Comparison of ENCODE assay signal across 28 cellular contexts in genomic region chr5:173851595-173852248, GRCh38.
"Had no signal": no experiment of that assay in that cellular context is flagged by ENCODE, and none has a peak within 500 bp of the region (broad histone marks: within the 10 kb centered on the region; RNA-seq: fewer than 3 reads in every experiment).

No MANE protein-coding gene starts in this region.

- DNase-seq: activated B cell treated with CpG ODN at 0.5 μM for 24 hours; activated CD4-positive, alpha-beta T cell treated with anti-CD3 and anti-CD28 coated beads for 1 hour; activated CD4-positive, alpha-beta T cell treated with anti-CD3 and anti-CD28 coated beads, Interleukin-2, amount 10 ng/mL, durations not matched to agents 24 days and 14 days; activated CD4-positive, alpha-beta T cell treated with anti-CD3 and anti-CD28 coated beads, Interleukin-2, amount 50 U/mL, for 48 hours; activated CD8-positive, alpha-beta memory T cell treated with anti-CD3 and anti-CD28 coated beads for 24 hours; activated gamma-delta T cell; activated naive CD4-positive, alpha-beta T cell treated with anti-CD3 and anti-CD28 coated beads for 36 hours; activated T-cell treated with anti-CD3 and anti-CD28 coated beads, Interleukin-2, amount 50 U/mL, for 4 hours; amygdala; brain microvascular endothelial cell; Karpas-422; MM.1S; NCI-H1105; NCI-H1436; NCI-H1694 treated with DMSO at 0.1 percent for 48 hours; NCI-H2081; NCI-H446; NCI-H524; PC-3; SHP77; SW 1271 had no signal

- H3K4me3 Mint-ChIP-seq: activated B cell treated with CpG ODN at 0.5 μM for 24 hours; activated CD4-positive, alpha-beta T cell treated with anti-CD3 and anti-CD28 coated beads, Interleukin-2, amount 10 ng/mL, durations not matched to agents 24 days and 14 days; activated naive CD4-positive, alpha-beta T cell treated with anti-CD3 and anti-CD28 coated beads for 36 hours; activated naive CD8-positive, alpha-beta T cell; activated T-cell treated with anti-CD3 and anti-CD28 coated beads, Interleukin-2, amount 50 U/mL, for 4 hours; T-helper 1 cell treated with Interleukin-12 subunit alpha and Interleukin-12 subunit beta and Interleukin-4 antibody, amounts not matched to agents 30 μg/mL and 1 μg/mL, for 36 hours had no signal

- H3K4me1 ChIP-seq: SJSA1 had no signal

- H3K36me3 Mint-ChIP-seq: activated naive CD8-positive, alpha-beta T cell had no signal

- H3K4me3 ChIP-seq: cardiac muscle cell, SJSA1 had no signal

- H3K27ac Mint-ChIP-seq: activated B cell treated with CpG ODN at 0.5 μM for 24 hours; activated CD4-positive, alpha-beta T cell treated with anti-CD3 and anti-CD28 coated beads, Interleukin-2, amount 10 ng/mL, durations not matched to agents 24 days and 14 days; activated naive CD4-positive, alpha-beta T cell treated with anti-CD3 and anti-CD28 coated beads for 36 hours; activated naive CD8-positive, alpha-beta T cell; T-helper 1 cell treated with Interleukin-12 subunit alpha and Interleukin-12 subunit beta and Interleukin-4 antibody, amounts not matched to agents 30 μg/mL and 1 μg/mL, for 36 hours had no signal

- FAIRE-seq: astrocyte, RCC 7860 had no signal

- ATAC-seq: activated T-cell treated with anti-CD3 and anti-CD28 coated beads, Interleukin-2, amount 50 U/mL, for 4 hours; PC-3; SK-N-SH treated with all-trans-retinoic acid at 6 μM for 48 hours had no signal

- H3K36me3 ChIP-seq: brain microvascular endothelial cell, cardiac muscle cell, SJSA1 had no signal

- H3K27me3 ChIP-seq: brain microvascular endothelial cell, cardiac muscle cell, SJSA1 had no signal

- H3K27ac ChIP-seq: brain microvascular endothelial cell, cardiac muscle cell, SJSA1 had no signal
